Comparison of ENCODE assay signal across 2 cellular contexts in the genomic region with DNA sequence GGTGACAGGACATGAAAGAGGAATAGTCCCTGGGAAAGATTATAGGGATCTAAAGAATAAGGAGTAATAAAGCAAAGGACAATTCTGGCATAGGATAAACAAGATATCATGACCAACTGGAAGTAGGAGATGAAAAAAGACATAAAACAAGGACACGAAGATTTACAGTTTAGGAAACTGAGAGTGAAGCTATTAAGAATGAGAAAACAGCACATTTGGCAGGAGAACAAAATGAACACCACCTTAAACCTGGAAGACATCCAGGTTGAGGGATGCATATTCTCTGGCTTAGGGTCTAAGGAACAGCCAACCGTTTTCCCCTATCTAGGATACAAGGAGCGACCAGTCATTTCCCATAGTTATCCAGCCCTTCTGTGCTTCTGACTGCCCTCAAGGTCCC.
TF ChIP-seq lines count a peak whose summit lies in the region.

No MANE protein-coding gene starts in this region.

TF ChIP-seq in HEK293, 187 proteins besides CTCF, POLR2A, EP300 and RAD21 (continues in another document):
- TF ChIP-seq REST (tag by site-specific recombination; IDR thresholded peaks at IDR 0.05) (no peak), ZNF398 (tag by site-specific recombination; IDR thresholded peaks at IDR 0.05) (no peak), ZNF341 (tag by site-specific recombination; IDR thresholded peaks at IDR 0.05; ENCODE audit: low read depth) (peak; percentile 26; the same call in 1 of the 2 replicates), ZNF16 (tag by site-specific recombination; IDR thresholded peaks at IDR 0.05; ENCODE audit: low read depth) (no peak), ZBTB1 (tag by site-specific recombination; IDR thresholded peaks at IDR 0.05) (no peak), MZF1 (tag by site-specific recombination; IDR thresholded peaks at IDR 0.05; ENCODE audit: borderline replicate concordance) (no peak), ZNF274 (IDR thresholded peaks at IDR 0.05; ENCODE audit: low read length) (no peak), ZNF274 (tag by site-specific recombination; IDR thresholded peaks at IDR 0.05; ENCODE audit: borderline replicate concordance) (no peak), ZNF184 (tag by site-specific recombination; IDR thresholded peaks at IDR 0.05) (no peak), ZNF48 (tag by site-specific recombination; IDR thresholded peaks at IDR 0.05) (no peak), ZNF24 (tag by site-specific recombination; IDR thresholded peaks at IDR 0.05) (no peak), TRIM28 (IDR thresholded peaks at IDR 0.05; ENCODE audit: borderline replicate concordance, low read length) (no peak), MEIS1 (CRISPR knock-in tag; IDR thresholded peaks at IDR 0.05; ENCODE audit: borderline replicate concordance) (no peak)
- TF ChIP-seq, protein P1, sequence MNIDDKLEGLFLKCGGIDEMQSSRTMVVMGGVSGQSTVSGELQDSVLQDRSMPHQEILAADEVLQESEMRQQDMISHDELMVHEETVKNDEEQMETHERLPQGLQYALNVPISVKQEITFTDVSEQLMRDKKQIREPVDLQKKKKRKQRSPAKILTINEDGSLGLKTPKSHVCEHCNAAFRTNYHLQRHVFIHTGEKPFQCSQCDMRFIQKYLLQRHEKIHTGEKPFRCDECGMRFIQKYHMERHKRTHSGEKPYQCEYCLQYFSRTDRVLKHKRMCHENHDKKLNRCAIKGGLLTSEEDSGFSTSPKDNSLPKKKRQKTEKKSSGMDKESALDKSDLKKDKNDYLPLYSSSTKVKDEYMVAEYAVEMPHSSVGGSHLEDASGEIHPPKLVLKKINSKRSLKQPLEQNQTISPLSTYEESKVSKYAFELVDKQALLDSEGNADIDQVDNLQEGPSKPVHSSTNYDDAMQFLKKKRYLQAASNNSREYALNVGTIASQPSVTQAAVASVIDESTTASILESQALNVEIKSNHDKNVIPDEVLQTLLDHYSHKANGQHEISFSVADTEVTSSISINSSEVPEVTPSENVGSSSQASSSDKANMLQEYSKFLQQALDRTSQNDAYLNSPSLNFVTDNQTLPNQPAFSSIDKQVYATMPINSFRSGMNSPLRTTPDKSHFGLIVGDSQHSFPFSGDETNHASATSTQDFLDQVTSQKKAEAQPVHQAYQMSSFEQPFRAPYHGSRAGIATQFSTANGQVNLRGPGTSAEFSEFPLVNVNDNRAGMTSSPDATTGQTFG (tag by site-specific recombination; IDR thresholded peaks at IDR 0.05; ENCODE audit: borderline replicate concordance): no peak

TF ChIP-seq in GM12878, 131 proteins besides CTCF, POLR2A, EP300 and RAD21:
- TF ChIP-seq SIN3A (IDR thresholded peaks at IDR 0.05; ENCODE audit: low read depth, low read length) (no peak), MYC (IDR thresholded peaks at IDR 0.05; ENCODE audit: insufficient read depth, insufficient read length, insufficient replicate concordance, low read length, severe bottlenecking) (no peak), CEBPZ (IDR thresholded peaks at IDR 0.05; ENCODE audit: low read depth, low read length) (no peak), JUNB (IDR thresholded peaks at IDR 0.05) (no peak), NBN (IDR thresholded peaks at IDR 0.05) (no peak), MTA3 (IDR thresholded peaks at IDR 0.05; ENCODE audit: borderline replicate concordance, low read length) (no peak), ZNF384 (IDR thresholded peaks at IDR 0.05; ENCODE audit: borderline replicate concordance, low read depth, low read length) (no peak), KDM1A (IDR thresholded peaks at IDR 0.05; ENCODE audit: borderline replicate concordance) (no peak)
- TF ChIP-seq, protein P2, sequence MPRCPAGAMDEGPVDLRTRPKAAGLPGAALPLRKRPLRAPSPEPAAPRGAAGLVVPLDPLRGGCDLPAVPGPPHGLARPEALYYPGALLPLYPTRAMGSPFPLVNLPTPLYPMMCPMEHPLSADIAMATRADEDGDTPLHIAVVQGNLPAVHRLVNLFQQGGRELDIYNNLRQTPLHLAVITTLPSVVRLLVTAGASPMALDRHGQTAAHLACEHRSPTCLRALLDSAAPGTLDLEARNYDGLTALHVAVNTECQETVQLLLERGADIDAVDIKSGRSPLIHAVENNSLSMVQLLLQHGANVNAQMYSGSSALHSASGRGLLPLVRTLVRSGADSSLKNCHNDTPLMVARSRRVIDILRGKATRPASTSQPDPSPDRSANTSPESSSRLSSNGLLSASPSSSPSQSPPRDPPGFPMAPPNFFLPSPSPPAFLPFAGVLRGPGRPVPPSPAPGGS (IDR thresholded peaks at IDR 0.05; ENCODE audit: borderline replicate concordance, insufficient read depth, low read depth, low read length, poor library complexity, severe bottlenecking): no peak
- TF ChIP-seq, protein P3, sequence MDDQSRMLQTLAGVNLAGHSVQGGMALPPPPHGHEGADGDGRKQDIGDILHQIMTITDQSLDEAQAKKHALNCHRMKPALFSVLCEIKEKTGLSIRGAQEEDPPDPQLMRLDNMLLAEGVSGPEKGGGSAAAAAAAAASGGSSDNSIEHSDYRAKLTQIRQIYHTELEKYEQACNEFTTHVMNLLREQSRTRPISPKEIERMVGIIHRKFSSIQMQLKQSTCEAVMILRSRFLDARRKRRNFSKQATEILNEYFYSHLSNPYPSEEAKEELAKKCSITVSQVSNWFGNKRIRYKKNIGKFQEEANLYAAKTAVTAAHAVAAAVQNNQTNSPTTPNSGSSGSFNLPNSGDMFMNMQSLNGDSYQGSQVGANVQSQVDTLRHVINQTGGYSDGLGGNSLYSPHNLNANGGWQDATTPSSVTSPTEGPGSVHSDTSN (IDR thresholded peaks at IDR 0.05; ENCODE audit: insufficient replicate concordance, low read depth, low read length): no peak
- TF ChIP-seq, protein P4, sequence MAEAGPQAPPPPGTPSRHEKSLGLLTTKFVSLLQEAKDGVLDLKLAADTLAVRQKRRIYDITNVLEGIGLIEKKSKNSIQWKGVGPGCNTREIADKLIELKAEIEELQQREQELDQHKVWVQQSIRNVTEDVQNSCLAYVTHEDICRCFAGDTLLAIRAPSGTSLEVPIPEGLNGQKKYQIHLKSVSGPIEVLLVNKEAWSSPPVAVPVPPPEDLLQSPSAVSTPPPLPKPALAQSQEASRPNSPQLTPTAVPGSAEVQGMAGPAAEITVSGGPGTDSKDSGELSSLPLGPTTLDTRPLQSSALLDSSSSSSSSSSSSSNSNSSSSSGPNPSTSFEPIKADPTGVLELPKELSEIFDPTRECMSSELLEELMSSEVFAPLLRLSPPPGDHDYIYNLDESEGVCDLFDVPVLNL (IDR thresholded peaks at IDR 0.05; ENCODE audit: low read depth, low read length): no peak
TF ChIP-seq in GM12878: peak in this region for 0.
